In the genomic region with DNA sequence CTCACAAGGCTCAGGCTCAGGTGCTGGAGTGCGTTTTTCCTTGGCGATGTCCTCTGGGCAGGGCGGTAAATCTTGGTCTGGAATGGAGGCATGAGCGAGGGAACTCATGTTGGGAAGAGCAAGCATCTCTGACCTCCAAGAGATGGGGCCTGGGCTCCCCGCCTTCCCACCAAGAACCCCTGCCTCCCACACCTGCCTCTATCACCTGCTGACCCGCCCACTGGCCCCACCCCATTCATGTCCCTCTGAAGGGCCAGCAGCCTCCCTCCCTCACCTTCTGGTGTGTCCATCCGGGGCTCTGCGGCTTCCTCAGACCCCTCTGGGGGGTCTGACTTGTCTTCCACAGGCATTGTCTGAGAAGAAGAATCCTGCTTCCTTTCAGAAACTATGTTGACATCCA, we compare ENCODE assay signal across 37 cellular contexts. TPM values are rescaled to one million over a fixed set of nuclear protein-coding genes. Genes with fewer than 3 reads are reported as not detected.
"Had no signal": no experiment of that assay in that cellular context is flagged by ENCODE, and none has a peak within 500 bp of the region (broad histone marks: within the 10 kb centered on the region; RNA-seq: fewer than 3 reads in every experiment).

No MANE protein-coding gene starts in this region.

- DNase-seq: Karpas-422, Kasumi-1, MG63, MM.1S, MV-4-11, NCI-H1048, NCI-H1092, NCI-H1092 treated with DMSO at 0.1 percent for 48 hours, NCI-H1105, NCI-H1105 treated with DMSO at 0.1 percent for 48 hours, NCI-H1417, NCI-H1417 treated with DMSO at 0.1 percent for 48 hours, NCI-H1436, NCI-H1436 treated with DMSO at 0.1 percent for 48 hours, NCI-H146, NCI-H1694, NCI-H1694 treated with DMSO at 0.1 percent for 48 hours, NCI-H187, NCI-H187 treated with DMSO at 0.1 percent for 48 hours, NCI-H1930, NCI-H2029, NCI-H2029 treated with DMSO at 0.1 percent for 48 hours, NCI-H2081, NCI-H2081 treated with DMSO at 0.1 percent for 48 hours, NCI-H2107, NCI-H2171, NCI-H2171 treated with DMSO at 0.1 percent for 48 hours, NCI-H2227 treated with DMSO at 0.1 percent for 48 hours, NCI-H226, NCI-H345, NCI-H446, NCI-H446 treated with DMSO at 0.1 percent for 48 hours, NCI-H510A, NCI-H510A treated with DMSO at 0.1 percent for 48 hours had no signal

- H3K4me3 ChIP-seq: MG63 had no signal

- H3K9me3 ChIP-seq: MG63 had no signal

- H3K27me3 ChIP-seq: MG63 had no signal

RNA-seq across cellular contexts. Expression of a gene that starts 31.2 kb away (rescaled TPM):
- total RNA-seq: LHCN-M2, M059J, NCI-H460 had no signal
